ENCODE assay signal across 17 cellular contexts in genomic region chr17:33888455-33888854, GRCh38.
"Had no signal": no experiment of that assay in that cellular context is flagged by ENCODE, and none has a peak within 500 bp of the region (broad histone marks: within the 10 kb centered on the region; RNA-seq: fewer than 3 reads in every experiment).

No MANE protein-coding gene starts in this region.

- H3K4me3 Mint-ChIP-seq: activated CD4-positive, alpha-beta memory T cell treated with anti-CD3 and anti-CD28 coated beads for 36 hours; activated naive CD8-positive, alpha-beta T cell treated with anti-CD3 and anti-CD28 coated beads, Interleukin-2, amount 50 U/mL, for 24 hours; activated T-helper 1 cell treated with anti-CD3 and anti-CD28 coated beads, Interleukin-12 subunit alpha, Interleukin-12 subunit beta, Interleukin-2, Interleukin-4 antibody, amounts not matched to agents 30 ng/mL and 10 ng/mL and 1 ng/mL, durations not matched to agents 14 hours and 24 hours and 36 hours had no signal

- H3K9me3 ChIP-seq: ascending aorta, gastrocnemius medialis, psoas muscle, suprapubic skin, upper lobe of left lung had no signal

- H3K4me1 Mint-ChIP-seq: activated naive CD8-positive, alpha-beta T cell treated with anti-CD3 and anti-CD28 coated beads, Interleukin-2, amount 50 U/mL, for 24 hours had no signal

- H3K36me3 Mint-ChIP-seq: activated CD4-positive, alpha-beta memory T cell treated with anti-CD3 and anti-CD28 coated beads for 36 hours had no signal

- H3K27me3 Mint-ChIP-seq: activated naive CD8-positive, alpha-beta T cell treated with anti-CD3 and anti-CD28 coated beads, Interleukin-2, amount 50 U/mL, for 24 hours had no signal

- H3K27ac Mint-ChIP-seq: activated CD4-positive, alpha-beta memory T cell treated with anti-CD3 and anti-CD28 coated beads for 36 hours; activated naive CD8-positive, alpha-beta T cell treated with anti-CD3 and anti-CD28 coated beads, Interleukin-2, amount 50 U/mL, for 24 hours; activated T-helper 1 cell treated with anti-CD3 and anti-CD28 coated beads, Interleukin-12 subunit alpha, Interleukin-12 subunit beta, Interleukin-2, Interleukin-4 antibody, amounts not matched to agents 30 ng/mL and 10 ng/mL and 1 ng/mL, durations not matched to agents 14 hours and 24 hours and 36 hours had no signal

- H3K36me3 ChIP-seq: ascending aorta, cardiac muscle cell, gastrocnemius medialis, suprapubic skin, upper lobe of left lung had no signal

- H3K9me3 Mint-ChIP-seq: activated CD4-positive, alpha-beta memory T cell treated with anti-CD3 and anti-CD28 coated beads for 36 hours; activated T-helper 1 cell treated with anti-CD3 and anti-CD28 coated beads, Interleukin-12 subunit alpha, Interleukin-12 subunit beta, Interleukin-2, Interleukin-4 antibody, amounts not matched to agents 30 ng/mL and 10 ng/mL and 1 ng/mL, durations not matched to agents 14 hours and 24 hours and 36 hours had no signal

- FAIRE-seq: colon, endothelial cell of umbilical vein had no signal

- H3K27ac ChIP-seq: ascending aorta, cardiac muscle cell, gastrocnemius medialis, psoas muscle, suprapubic skin, upper lobe of left lung had no signal

- DNase-seq: activated CD4-positive, alpha-beta memory T cell treated with anti-CD3 and anti-CD28 coated beads for 36 hours; activated CD4-positive, alpha-beta T cell treated with anti-CD3 and anti-CD28 coated beads for 1 hour; activated CD8-positive, alpha-beta memory T cell treated with anti-CD3 and anti-CD28 coated beads, Interleukin-2, amount 50 U/mL, for 4 hours; activated naive CD4-positive, alpha-beta T cell treated with Interleukin-2 at 50 U/mL for 16 hours; activated naive CD8-positive, alpha-beta T cell treated with anti-CD3 and anti-CD28 coated beads, Interleukin-2, amount 50 U/mL, for 24 hours; gastrocnemius medialis; kidney glomerular epithelial cell; psoas muscle; stimulated activated CD4-positive, alpha-beta T cell treated with anti-CD3 and anti-CD28 coated beads, Interleukin-2, amount 100 ng/mL, for 48 hours; stimulated activated naive CD8-positive, alpha-beta T cell treated with anti-CD3 and anti-CD28 coated beads, Interleukin-15, Interleukin-2, amounts not matched to agents 100 U/mL and 50 U/mL, for 24 hours; upper lobe of left lung had no signal

- H3K27me3 ChIP-seq: ascending aorta, cardiac muscle cell, gastrocnemius medialis, upper lobe of left lung had no signal

- H3K4me1 ChIP-seq: ascending aorta, gastrocnemius medialis, psoas muscle, suprapubic skin, upper lobe of left lung had no signal

- H3K4me3 ChIP-seq: ascending aorta, cardiac muscle cell, gastrocnemius medialis, psoas muscle, suprapubic skin, upper lobe of left lung had no signal

- ATAC-seq: activated naive CD8-positive, alpha-beta T cell treated with anti-CD3 and anti-CD28 coated beads, Interleukin-2, amount 50 U/mL, for 24 hours; gastrocnemius medialis; psoas muscle; stimulated activated naive CD8-positive, alpha-beta T cell treated with anti-CD3 and anti-CD28 coated beads, Interleukin-15, Interleukin-2, amounts not matched to agents 100 U/mL and 50 U/mL, for 24 hours had no signal
